ENCODE assay signal across 22 cellular contexts in the genomic region with DNA sequence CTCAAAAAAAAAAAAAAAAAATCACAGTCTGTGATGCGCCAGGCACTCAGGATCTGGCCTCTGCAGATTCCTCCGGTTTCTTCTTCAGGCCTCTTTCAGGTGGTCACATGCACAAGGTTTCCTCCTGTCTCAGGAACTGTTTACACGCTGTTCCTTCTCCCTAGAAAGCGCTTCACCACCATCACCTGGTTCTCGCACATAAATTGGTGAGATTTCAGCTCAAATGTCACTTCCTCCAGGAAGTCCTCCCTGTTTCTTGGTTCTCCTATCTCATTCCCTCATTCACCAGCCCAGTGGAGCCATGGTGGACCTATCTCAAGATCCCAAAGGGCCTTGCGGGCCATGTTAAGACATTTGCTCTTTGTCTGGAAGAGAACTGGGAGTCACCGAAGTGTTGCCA. TPM values are rescaled to one million over a fixed set of nuclear protein-coding genes. Genes with fewer than 3 reads are reported as not detected.
A peak's percentile ranks its signal among the peaks of the same experiment; 100 is the strongest.
DNase-seq lines count a peak whose midpoint lies in the region; ATAC-seq, FAIRE-seq and TF ChIP-seq lines count a peak whose summit lies in the region.
"Had no signal": no experiment of that assay in that cellular context is flagged by ENCODE, and none has a peak within 500 bp of the region (broad histone marks: within the 10 kb centered on the region; RNA-seq: fewer than 3 reads in every experiment).

No MANE protein-coding gene starts in this region.

- CTCF ChIA-PET in A549 (lab: Yijun Ruan, JAX), result interaction anchor here (1.5 to 4.7 kb wide), 3 partner anchors 12 to 32 kb away, joined by 3 to 25 read pairs (median 8); a partner anchor contains a TSS

- H3K4me3 Mint-ChIP-seq in CD4-positive, CD25-positive, alpha-beta regulatory T cell, result peak overlapping the region in 2 of 4 donors; percentile 56 to 86
- H3K4me3 Mint-ChIP-seq in T-helper 17 cell (no peak overlapping the region), memory B cell (peak overlapping the region; percentile 56)

- H3K9me3 ChIP-seq in A549, result no peaks in the 10 kb centered on the region
- no peaks in the 10 kb centered on the region for H3K9me3 ChIP-seq in CD4-positive, CD25-positive, alpha-beta regulatory T cell (ENCODE audit: control insufficient read depth in 2 of 2, low read length in 2 of 2)
- H3K9me3 ChIP-seq in T-helper 17 cell (ENCODE audit: control insufficient read depth, low read length, poor library complexity, severe bottlenecking), result no peaks in the 10 kb centered on the region
- H3K9me3 ChIP-seq: body of pancreas had no signal

- ATAC-seq in A549 (no peak), T-helper 17 cell (no peak), memory B cell (ENCODE audit: low read depth) (no peak)
- ATAC-seq in CD4-positive, CD25-positive, alpha-beta regulatory T cell (ENCODE audit: low read depth in 2 of 2), result no peak
- ATAC-seq: body of pancreas, SK-N-SH treated with all-trans-retinoic acid at 6 μM for 48 hours had no signal

- in situ Hi-C loops in ACHN (cut with HindIII; ENCODE audit: low pct_ligation_motif_present, low pct_unique_long_range_greater_than_20kb, low sequenced_read_pairs), result no loop called here

- no peak for DNase-seq in A549 (ENCODE audit: low read depth in 1 of 2, low spot score in 1 of 2)
- DNase-seq in CD4-positive, CD25-positive, alpha-beta regulatory T cell, result no peak
- DNase-seq in T-helper 17 cell, result no peak
- no peak for DNase-seq in memory B cell (ENCODE audit: low spot score in 2 of 2)
- no peak for DNase-seq in inferior parietal cortex (ENCODE audit: extremely low spot score)
- no peak for DNase-seq in midbrain (lab: John Stamatoyannopoulos, UW)
- DNase-seq in ACHN, result no peak
- DNase-seq: activated CD8-positive, alpha-beta memory T cell treated with anti-CD3 and anti-CD28 coated beads for 24 hours; activated gamma-delta T cell treated with Interleukin-2 at 50 U/mL for 16 hours; AML-193; body of pancreas; cortex of kidney; DMS153; foreskin melanocyte; GM23248; NCI-H1048; NCI-H82; stimulated activated CD4-positive, alpha-beta T cell treated with anti-CD3 and anti-CD28 coated beads, Interleukin-2, amount 100 ng/mL, for 48 hours had no signal

- no peak for TF ChIP-seq CTCF in A549 (IDR thresholded peaks at IDR 0.05)

- POLR2A ChIA-PET in A549 (lab: Yijun Ruan, JAX), result no interaction called here

- no peak overlapping the region for H3K4me3 ChIP-seq in A549
- H3K4me3 ChIP-seq in CD4-positive, CD25-positive, alpha-beta regulatory T cell (ENCODE audit: low read depth, low read length), result no peak overlapping the region
- H3K4me3 ChIP-seq: body of pancreas, GM23248 had no signal

- H3K27ac Mint-ChIP-seq in CD4-positive, CD25-positive, alpha-beta regulatory T cell, result peak overlapping the region in 2 of 3 donors; percentile 49 to 53
- peak overlapping the region; percentile 59 for H3K27ac Mint-ChIP-seq in T-helper 17 cell
- no peak overlapping the region for H3K27ac Mint-ChIP-seq in memory B cell

- TF ChIP-seq EP300 in A549 (IDR thresholded peaks at IDR 0.05), result no peak

- no peaks in the 10 kb centered on the region for H3K36me3 ChIP-seq in CD4-positive, CD25-positive, alpha-beta regulatory T cell (ENCODE audit: control insufficient read depth, insufficient read depth, low read length)

- TF ChIP-seq RAD21 in A549 (conservative IDR thresholded peaks at IDR 0.05 in 1 of 2, IDR thresholded peaks at IDR 0.05 in 1 of 2), result no peak

- H3K4me1 Mint-ChIP-seq in CD4-positive, CD25-positive, alpha-beta regulatory T cell, result peaks cover 0 to 17% (median 9%) of the 10 kb centered on the region in 4 donors
- H3K4me1 Mint-ChIP-seq in T-helper 17 cell (peaks cover 19% of the 10 kb centered on the region), memory B cell (peaks cover 4% of the 10 kb centered on the region)

- no peaks in the 10 kb centered on the region for H3K36me3 Mint-ChIP-seq in CD4-positive, CD25-positive, alpha-beta regulatory T cell
- H3K36me3 Mint-ChIP-seq in T-helper 17 cell (ENCODE audit: low read depth) (no peaks in the 10 kb centered on the region), memory B cell (no peaks in the 10 kb centered on the region)

- no peak for TF ChIP-seq POLR2A in A549 (IDR thresholded peaks at IDR 0.05; ENCODE audit: low read length)

- no peak overlapping the region for H3K4me2 ChIP-seq in A549

- WGBS in A549 (ENCODE audit: missing lambda C conversion rate), result 90% methylated on average over 7 of the region's 7 CpGs

- no peaks in the 10 kb centered on the region for H3K27me3 ChIP-seq in CD4-positive, CD25-positive, alpha-beta regulatory T cell (ENCODE audit: control insufficient read depth, insufficient read depth, low read length)
- H3K27me3 ChIP-seq: body of pancreas had no signal

- H3K27me3 Mint-ChIP-seq in CD4-positive, CD25-positive, alpha-beta regulatory T cell, result no peaks in the 10 kb centered on the region
- no peaks in the 10 kb centered on the region for H3K27me3 Mint-ChIP-seq in T-helper 17 cell
- no peaks in the 10 kb centered on the region for H3K27me3 Mint-ChIP-seq in memory B cell

- H3K27ac ChIP-seq in A549, result no peak overlapping the region
- no peak overlapping the region for H3K27ac ChIP-seq in CD4-positive, CD25-positive, alpha-beta regulatory T cell (ENCODE audit: insufficient read depth, low read length, poor library complexity, severe bottlenecking)
- H3K27ac ChIP-seq: body of pancreas, epithelial cell of prostate, GM23248, KMS-11 had no signal

- H3K9me3 Mint-ChIP-seq in CD4-positive, CD25-positive, alpha-beta regulatory T cell, result peaks cover 0 to 2% (median 0%) of the 10 kb centered on the region in 7 donors
- H3K9me3 Mint-ChIP-seq in memory B cell, result no peaks in the 10 kb centered on the region

- no peak for FAIRE-seq in A549 (lab: Jason Lieb, UNC)
- FAIRE-seq: RCC 7860 had no signal

- H3K4me1 ChIP-seq in A549, result peaks cover 13% of the 10 kb centered on the region; the same call in 2 of the 3 replicates
- peaks cover 14% of the 10 kb centered on the region for H3K4me1 ChIP-seq in CD4-positive, CD25-positive, alpha-beta regulatory T cell (ENCODE audit: control insufficient read depth, insufficient read depth, low read length, poor library complexity, severe bottlenecking)

TF ChIP-seq in A549, 52 proteins besides CTCF, POLR2A, EP300 and RAD21:
- peak; percentile 50 for TF ChIP-seq ZFP36 (IDR thresholded peaks at IDR 0.05; ENCODE audit: borderline replicate concordance, partially characterized antibody)
- TF ChIP-seq JUNB (IDR thresholded peaks at IDR 0.05), result no peak
- TF ChIP-seq KDM5A (IDR thresholded peaks at IDR 0.05), result no peak
- no peak for TF ChIP-seq HEYL (CRISPR knock-in tag; IDR thresholded peaks at IDR 0.05)
- no peak for TF ChIP-seq PHF8 (IDR thresholded peaks at IDR 0.05; ENCODE audit: borderline replicate concordance, low read depth)
- no peak for TF ChIP-seq NFE2L2 (conservative IDR thresholded peaks at IDR 0.05; ENCODE audit: low read length)
- no peak for TF ChIP-seq HDAC2 (IDR thresholded peaks at IDR 0.05)
- no peak for TF ChIP-seq BHLHE40 (IDR thresholded peaks at IDR 0.05; ENCODE audit: low read depth, low read length)

RNA-seq across cellular contexts. Expression of a gene that starts 26.7 kb away (rescaled TPM):
- 146 and 181 TPM in 2 replicates for polyA plus RNA-seq in A549 (2011; rRNA removed)
- 273 and 310 TPM in 2 replicates for polyA plus RNA-seq in A549 (2012; cell fraction: cytosol; rRNA removed)
- polyA plus RNA-seq in A549 (2012; cell fraction: nucleus; rRNA removed), result 104 and 110 TPM in 2 replicates
- 290 to 380 TPM (median 310 TPM) in 3 replicates for polyA plus RNA-seq in A549 (2017; fragmentation: RNase III; extraction: RNeasy Plus Mini Kit Qiagen cat#74134 plus additional on column Dnase treatment)
- 21.2 and 35.6 TPM in 2 replicates for polyA minus RNA-seq in A549 (2011; rRNA and poly(A)+ RNA removed)
- total RNA-seq in CD4-positive, CD25-positive, alpha-beta regulatory T cell, result 323 TPM
- polyA plus RNA-seq in CD4-positive, CD25-positive, alpha-beta regulatory T cell, result 1,000 to 10,000 TPM in 1 of 4 donors, 100 to 1,000 TPM in 3; 899 to 1,017 (median 929) TPM
- total RNA-seq in T-helper 17 cell, result 100 to 1,000 TPM; 271 to 276 TPM

RNA-seq across cellular contexts. Expression of a gene that starts 30.7 kb away (rescaled TPM):
- polyA plus RNA-seq in A549 (2011; rRNA removed) (9.8 and 11.8 TPM in 2 replicates), A549 (2017; fragmentation: RNase III; extraction: RNeasy Plus Mini Kit Qiagen cat#74134 plus additional on column Dnase treatment) (12.4 to 14.1 TPM (median 12.7 TPM) in 3 replicates)
- 13.7 and 16.5 TPM in 2 replicates for polyA plus RNA-seq in A549 (2012; cell fraction: cytosol; rRNA removed)
- polyA plus RNA-seq in A549 (2012; cell fraction: nucleus; rRNA removed), result 17.6 and 18.5 TPM in 2 replicates
- polyA minus RNA-seq in A549 (2011; rRNA and poly(A)+ RNA removed), result 24.0 and 26.2 TPM in 2 replicates
- 97.4 TPM for total RNA-seq in CD4-positive, CD25-positive, alpha-beta regulatory T cell
- 100 to 1,000 TPM; 168 to 218 (median 175) TPM for polyA plus RNA-seq in CD4-positive, CD25-positive, alpha-beta regulatory T cell
- 10 to 100 TPM; 76.3 to 98.0 TPM for total RNA-seq in T-helper 17 cell
